Comparison of ENCODE assay signal across 7 cellular contexts in genomic region chr17:43917348-43918025, GRCh38. TPM values are rescaled to one million over a fixed set of nuclear protein-coding genes. Genes with fewer than 3 reads are reported as not detected.
DNase-seq lines count a peak whose midpoint lies in the region; ATAC-seq and TF ChIP-seq lines count a peak whose summit lies in the region.

No MANE protein-coding gene starts in this region.

- peak overlapping the region; percentile 43 for H3K4me3 Mint-ChIP-seq in WTC11

- peak overlapping the region in 1 of 2 donors; percentile 24 for H3K27ac ChIP-seq in testis

- H3K36me3 ChIP-seq in testis (ENCODE audit: low read depth, missing control alignments): no peaks in the 10 kb centered on the region

- H3K4me1 Mint-ChIP-seq in WTC11: peaks cover 27% of the 10 kb centered on the region

- peaks cover 14% of the 10 kb centered on the region for H3K27me3 Mint-ChIP-seq in WTC11 (ENCODE audit: low read depth)

- H3K27ac Mint-ChIP-seq in WTC11: no peak overlapping the region

- H3K4me3 ChIP-seq in testis: peak overlapping the region; percentile 26 to 53

- DNase-seq in WTC11 (ENCODE audit: low spot score) (peak; percentile 78), dermis blood vessel endothelial cell (peak; percentile 71), midbrain (lab: John Stamatoyannopoulos, UW) (peak; percentile 38), testis (peak; percentile 70), NCI-H2081 (lab: John Stamatoyannopoulos, UW) (no peak)

- no peak for TF ChIP-seq POLR2A in testis (IDR thresholded peaks at IDR 0.05)

- H3K4me1 ChIP-seq in testis: peaks cover 9% of the 10 kb centered on the region

- CTCF ChIA-PET in WTC11 (lab: Charles Lee): interaction anchor here (0.8 to 2.8 kb wide), 14 partner anchors 9 to 251 kb away, joined by 3 to 17 read pairs (median 6); partner anchors contain the start of gene MPP2

- intact Hi-C loops in testis (cut with DNase I; ENCODE audit: low total_unique reads): no loop called here

- POLR2A ChIA-PET in WTC11 (lab: Charles Lee): no interaction called here

- no peaks in the 10 kb centered on the region for H3K9me3 ChIP-seq in testis

- ATAC-seq in GM19463 (IDR thresholded peaks at IDR 0.05; ENCODE audit: unreplicated experiment) (peak; percentile 62), WTC11 (peak; percentile 87), GM18502 (IDR thresholded peaks at IDR 0.05; ENCODE audit: poor library complexity, unreplicated experiment) (no peak)

- TF ChIP-seq CTCF in WTC11 (IDR thresholded peaks at IDR 0.05) (no peak; the same call in 1 of the 2 replicates), testis (IDR thresholded peaks at IDR 0.05) (peak in 2 of 3 experiments; percentile 39 to 46)

- H3K9me3 Mint-ChIP-seq in WTC11: peaks cover 6% of the 10 kb centered on the region

- 16 to 17% methylated on average over 24 to 43 of the region's 43 CpGs for WGBS in testis, 2 donors

- no peaks in the 10 kb centered on the region for H3K27me3 ChIP-seq in testis

- H3K36me3 Mint-ChIP-seq in WTC11: peaks cover 4% of the 10 kb centered on the region; the same call in 1 of the 2 replicates

TF ChIP-seq in WTC11, 78 proteins besides CTCF, POLR2A, EP300 and RAD21:
- 0 out of 2 replicates have a peak, but pooled peaks have one; percentile 27 for TF ChIP-seq ARID4B (CRISPR knock-in tag; IDR thresholded peaks at IDR 0.05; ENCODE audit: borderline replicate concordance)
- no peak for TF ChIP-seq FOXP1 (CRISPR knock-in tag; IDR thresholded peaks at IDR 0.05; ENCODE audit: borderline replicate concordance)
- TF ChIP-seq ZNF219 (CRISPR knock-in tag; IDR thresholded peaks at IDR 0.05; ENCODE audit: borderline replicate concordance): no peak

RNA-seq across cellular contexts. Expression of gene MPP2, which starts 10.2 kb away (rescaled TPM):
- total RNA-seq in WTC11 (2021) (29.3 to 31.4 TPM (median 29.9 TPM) in 3 replicates), dermis blood vessel endothelial cell (0.34 and 0.84 TPM in 2 replicates), testis (10 to 100 TPM; 25.1 to 25.8 TPM)
- 31.4 TPM for polyA plus RNA-seq in testis (ENCODE audit: insufficient read depth, low read depth, low replicate concordance)

RNA-seq across cellular contexts. Expression of gene PPY, which starts 24.8 kb away (rescaled TPM):
- total RNA-seq in WTC11 (2021) (not detected in 3 replicates), dermis blood vessel endothelial cell (not detected in 2 replicates), testis (not detected)
- 0.99 TPM for polyA plus RNA-seq in testis (ENCODE audit: insufficient read depth, low read depth, low replicate concordance)

RNA-seq across cellular contexts. Expression of gene PYY, which starts 36.3 kb away (rescaled TPM):
- total RNA-seq in WTC11 (2021) (0.72 to 1.1 TPM (median 0.94 TPM) in 3 replicates), dermis blood vessel endothelial cell (not detected in 2 replicates), testis (under 1 TPM in 1 of 2 donors, not detected in 1; 0.37 TPM)
- polyA plus RNA-seq in testis (ENCODE audit: insufficient read depth, low read depth, low replicate concordance): 1.5 TPM

Comparison
In these comparisons a context has a peak if more than half of its experiments do, and no peak if none do; other contexts are left out.
1. DNase-seq: peak in WTC11 (single experiment), dermis blood vessel endothelial cell (single experiment), midbrain (single experiment) and testis (single experiment); none in NCI-H2081 (0 of 2).
2. RNA of gene MPP2, which starts 10.2 kb away (total RNA-seq): 29.3 to 31.4 TPM in WTC11 and 25.1 to 25.8 TPM in testis; 0.34 to 0.84 TPM in dermis blood vessel endothelial cell; every median in the first group is over 10 times any median in the second.